ENCODE assay signal across 13 cellular contexts in genomic region chr9:21236360-21236714, GRCh38. TPM values are rescaled to one million over a fixed set of nuclear protein-coding genes. Genes with fewer than 3 reads are reported as not detected.
A peak's percentile ranks its signal among the peaks of the same experiment; 100 is the strongest.
DNase-seq lines count a peak whose midpoint lies in the region; ATAC-seq lines count a peak whose summit lies in the region.
"Not testable (repeated sequence)": the region's sequence is repeated elsewhere in the genome, so short reads cannot be mapped to it uniquely, and the experiment has no call there.
"Had no signal": no experiment of that assay in that cellular context is flagged by ENCODE, and none has a peak within 500 bp of the region (broad histone marks: within the 10 kb centered on the region; RNA-seq: fewer than 3 reads in every experiment).

No MANE protein-coding gene starts in this region.

- H3K4me3 Mint-ChIP-seq in T-helper 17 cell, result peak overlapping the region; percentile 49
- not testable (repeated sequence) for H3K4me3 Mint-ChIP-seq in central memory CD8-positive, alpha-beta T cell

- H3K4me1 Mint-ChIP-seq in T-helper 17 cell, result peaks cover 11% of the 10 kb centered on the region
- H3K4me1 Mint-ChIP-seq in central memory CD8-positive, alpha-beta T cell, result not testable (repeated sequence)

- H3K36me3 ChIP-seq in BLaER1, result not testable (repeated sequence)

- not testable (repeated sequence) for H3K9me3 ChIP-seq in BLaER1; T-helper 17 cell (ENCODE audit: control insufficient read depth, low read length, poor library complexity, severe bottlenecking)

- not testable (repeated sequence) for H3K27ac ChIP-seq in BLaER1

- H3K4me2 ChIP-seq in BLaER1, result peak overlapping the region; percentile 61

- not testable (repeated sequence) for H3K27me3 ChIP-seq in BLaER1

- peaks cover 15% of the 10 kb centered on the region for H3K27me3 Mint-ChIP-seq in T-helper 17 cell
- peaks cover 35% of the 10 kb centered on the region for H3K27me3 Mint-ChIP-seq in central memory CD8-positive, alpha-beta T cell

- not testable (repeated sequence) for H4K20me1 ChIP-seq in BLaER1

- DNase-seq in T-helper 17 cell; central memory CD8-positive, alpha-beta T cell (ENCODE audit: low spot score in 2 of 2): not testable (repeated sequence)

- H3K4me1 ChIP-seq in BLaER1, result peaks cover 16% of the 10 kb centered on the region

- not testable (repeated sequence) for H3K9ac ChIP-seq in BLaER1

- peak; percentile 22 for ATAC-seq in GM18858 (IDR thresholded peaks at IDR 0.05; ENCODE audit: unreplicated experiment)
- ATAC-seq in GM21447 (IDR thresholded peaks at IDR 0.05; ENCODE audit: unreplicated experiment), result peak; percentile 47
- ATAC-seq in HG02943 (IDR thresholded peaks at IDR 0.05; ENCODE audit: low read depth, unreplicated experiment), result peak; percentile 19
- ATAC-seq in HG03460 (IDR thresholded peaks at IDR 0.05; ENCODE audit: unreplicated experiment), result peak; percentile 26
- ATAC-seq in T-helper 17 cell, result not testable (repeated sequence)
- peak; percentile 52 for ATAC-seq in central memory CD8-positive, alpha-beta T cell (replicated peaks; ENCODE audit: extremely low read depth, poor library complexity, severe bottlenecking)

- not testable (repeated sequence) for H3K4me3 ChIP-seq in BLaER1

- H3K27ac Mint-ChIP-seq in T-helper 17 cell, result peak overlapping the region; percentile 84
- not testable (repeated sequence) for H3K27ac Mint-ChIP-seq in central memory CD8-positive, alpha-beta T cell (ENCODE audit: low read depth)

- not testable (repeated sequence) for H3K9me3 Mint-ChIP-seq in central memory CD8-positive, alpha-beta T cell

- H3K36me3 Mint-ChIP-seq in T-helper 17 cell (ENCODE audit: low read depth); central memory CD8-positive, alpha-beta T cell (ENCODE audit: insufficient read depth): not testable (repeated sequence)

RNA-seq across cellular contexts. Expression of gene IFNA14, which starts 3.5 kb away (rescaled TPM):
- total RNA-seq in T-helper 17 cell, result not detected
- total RNA-seq: A172, G401, GM23248, K562, Peyer's patch, SJSA1 had no signal

RNA-seq across cellular contexts. Expression of gene IFNA17, which starts 8.3 kb away (rescaled TPM):
- not detected for total RNA-seq in T-helper 17 cell
- total RNA-seq: A172, G401, GM23248, K562, Peyer's patch, SJSA1 had no signal

RNA-seq across cellular contexts. Expression of gene IFNA16, which starts 19.2 kb away (rescaled TPM):
- not detected for total RNA-seq in T-helper 17 cell
- total RNA-seq: A172, G401, GM23248, K562, Peyer's patch, SJSA1 had no signal

RNA-seq across cellular contexts. Expression of gene IFNA10, which starts 29.4 kb away (rescaled TPM):
- not detected for total RNA-seq in T-helper 17 cell
- total RNA-seq: A172, G401, GM23248, K562, Peyer's patch, SJSA1 had no signal

RNA-seq across cellular contexts. Expression of gene IFNA7, which starts 34.3 kb away (rescaled TPM):
- not detected for total RNA-seq in T-helper 17 cell
- total RNA-seq: A172, G401, GM23248, K562, Peyer's patch, SJSA1 had no signal
